In genomic region chr4:118968006-118968405, GRCh38 we compare ENCODE assay signal across 9 cellular contexts.
DNase-seq lines count a peak whose midpoint lies in the region; ATAC-seq, FAIRE-seq and TF ChIP-seq lines count a peak whose summit lies in the region.
"Had no signal": no experiment of that assay in that cellular context is flagged by ENCODE, and none has a peak within 500 bp of the region (broad histone marks: within the 10 kb centered on the region; RNA-seq: fewer than 3 reads in every experiment).

No MANE protein-coding gene starts in this region.

- intact Hi-C loops in OCI-LY7 (cut with micrococcal nuclease; ENCODE audit: unreplicated experiment) = no loop called here

- H3K4me3 ChIP-seq in OCI-LY7 (ENCODE audit: low read depth, low read length, poor library complexity, severe bottlenecking) (no peak overlapping the region), duodenal mucosa (ENCODE audit: low read depth in 1 of 2, low read length in 2 of 2) (peak overlapping the region in 1 of 2 donors; percentile 56), mesodermal cell (ENCODE audit: extremely low read depth, insufficient read depth, low read length, poor library complexity, severe bottlenecking) (no peak overlapping the region)

- H4K20me1 ChIP-seq in OCI-LY7 (ENCODE audit: insufficient read depth, low read length) = no peaks in the 10 kb centered on the region

- BruUV-seq in OCI-LY7 (replicated peaks; lab: Mats Ljungman, UMichigan) = no TSS peak

- H3K4me1 ChIP-seq in OCI-LY7 (ENCODE audit: insufficient read depth, low read length, poor library complexity, severe bottlenecking) = no peaks in the 10 kb centered on the region
- peaks cover 15 to 21% of the 10 kb centered on the region in 2 donors for H3K4me1 ChIP-seq in duodenal mucosa (ENCODE audit: control insufficient read depth in 1 of 2, insufficient read depth in 2 of 2, low read length in 2 of 2)
- peaks cover 3% of the 10 kb centered on the region for H3K4me1 ChIP-seq in mesodermal cell (ENCODE audit: control insufficient read depth, insufficient read depth, low read length, poor library complexity, severe bottlenecking)

- DNase-seq in A172 (ENCODE audit: low spot score) (peak; percentile 57), OCI-LY7 (ENCODE audit: low spot score) (peak; percentile 40), urothelium cell line (ENCODE audit: low spot score) (peak; percentile 13), superior temporal gyrus (ENCODE audit: extremely low spot score) (no peak)

- H3K27me3 ChIP-seq in duodenal mucosa (ENCODE audit: control insufficient read depth in 1 of 2, insufficient read depth in 2 of 2, low read length in 2 of 2) = no peaks in the 10 kb centered on the region

- H3K27ac ChIP-seq in OCI-LY7 (ENCODE audit: low read depth, low read length, poor library complexity, severe bottlenecking) (no peak overlapping the region), duodenal mucosa (ENCODE audit: low read depth, low read length) (peak overlapping the region; percentile 42), mesodermal cell (ENCODE audit: low read depth, low read length, severe bottlenecking) (peak overlapping the region; percentile 31)
- H3K27ac ChIP-seq: epithelial cell of prostate had no signal

- H3K9me3 ChIP-seq in OCI-LY7 (ENCODE audit: low read length) = no peaks in the 10 kb centered on the region
- no peaks in the 10 kb centered on the region for H3K9me3 ChIP-seq in duodenal mucosa (ENCODE audit: control insufficient read depth in 1 of 2, low read length in 2 of 2)
- H3K9me3 ChIP-seq in mesodermal cell (ENCODE audit: control insufficient read depth, low read length) = no peaks in the 10 kb centered on the region

- peak overlapping the region; percentile 7; the same call in 1 of the 2 replicates for H3K4me2 ChIP-seq in OCI-LY7 (ENCODE audit: low read length)

- ATAC-seq in GM18858 (IDR thresholded peaks at IDR 0.05; ENCODE audit: unreplicated experiment) (peak; percentile 99), HG02970 (IDR thresholded peaks at IDR 0.05; ENCODE audit: low FRiP score, unreplicated experiment) (peak; percentile 99)

- TF ChIP-seq CTCF in OCI-LY7 (conservative IDR thresholded peaks at IDR 0.05; ENCODE audit: low read length) = no peak

- CTCF ChIA-PET in OCI-LY7 (lab: Charles Lee; ENCODE audit: unreplicated experiment) = no interaction called here

- WGBS in mesodermal cell (ENCODE audit: insufficient coverage in 2 of 2), 2 experiments = 50 to 67% methylated on average over 1 of the region's 1 CpG

- no peak overlapping the region for H3K9ac ChIP-seq in duodenal mucosa (ENCODE audit: low read depth in 1 of 2, low read length in 2 of 2)

- H3K79me2 ChIP-seq in OCI-LY7 (ENCODE audit: insufficient read depth, low read depth, low read length) = no peaks in the 10 kb centered on the region

- peak overlapping the region; percentile 53; the same call in 1 of the 2 replicates for H2AFZ ChIP-seq in OCI-LY7 (ENCODE audit: low read length)

- H3K36me3 ChIP-seq in OCI-LY7 (ENCODE audit: insufficient read depth, low read length) (no peaks in the 10 kb centered on the region), duodenal mucosa (ENCODE audit: control insufficient read depth in 1 of 2, insufficient read depth in 2 of 2, low read length in 2 of 2) (no peaks in the 10 kb centered on the region), mesodermal cell (ENCODE audit: control insufficient read depth, insufficient read depth, low read length) (no peaks in the 10 kb centered on the region)

- FAIRE-seq in urothelium cell line (lab: Jason Lieb, UNC) = no peak

- POLR2A ChIA-PET in OCI-LY7 (lab: Charles Lee) = interaction anchor here (0.7 to 1.6 kb wide), 3 partner anchors 11 to 598 kb away, joined by 3 to 4 read pairs (median 3); no protein-coding TSS in a partner anchor

- no peaks in the 10 kb centered on the region for H3K9me2 ChIP-seq in OCI-LY7 (ENCODE audit: insufficient read depth, low read length)
